ENCODE assay signal across 8 cellular contexts in genomic region chr21:33947451-33948095, GRCh38. TPM values are rescaled to one million over a fixed set of nuclear protein-coding genes. Genes with fewer than 3 reads are reported as not detected.
DNase-seq lines count a peak whose midpoint lies in the region; ATAC-seq lines count a peak whose summit lies in the region.

No MANE protein-coding gene starts in this region.

- H3K36me3 Mint-ChIP-seq in activated CD4-positive, alpha-beta memory T cell treated with anti-CD3 and anti-CD28 coated beads, Interleukin-2, amount 10 ng/mL, durations not matched to agents 7 days and 5 days (ENCODE audit: low read depth): peaks cover 61% of the 10 kb centered on the region
- H3K36me3 Mint-ChIP-seq in memory B cell: no peaks in the 10 kb centered on the region

- H3K27ac Mint-ChIP-seq in activated CD4-positive, alpha-beta memory T cell treated with anti-CD3 and anti-CD28 coated beads, Interleukin-2, amount 10 ng/mL, durations not matched to agents 7 days and 5 days: peak overlapping the region; percentile 99
- H3K27ac Mint-ChIP-seq in memory B cell: peak overlapping the region; percentile 97

- DNase-seq in 8988T (peak; percentile 40), NCI-H510A (lab: John Stamatoyannopoulos, UW) (peak; percentile 30), ecto neural progenitor cell (ENCODE audit: low spot score) (peak; percentile 75), memory B cell (ENCODE audit: low spot score in 2 of 2) (no peak)
- peak; percentile 87 for DNase-seq in activated CD4-positive, alpha-beta memory T cell treated with anti-CD3 and anti-CD28 coated beads, Interleukin-2, amount 10 ng/mL, durations not matched to agents 7 days and 5 days
- peak; percentile 44 for DNase-seq in stimulated activated CD8-positive, alpha-beta memory T cell treated with anti-CD3 and anti-CD28 coated beads, Interleukin-15, amount 100 ng/mL, for 24 hours (ENCODE audit: low read depth)

- H3K9me3 Mint-ChIP-seq in activated CD4-positive, alpha-beta memory T cell treated with anti-CD3 and anti-CD28 coated beads, Interleukin-2, amount 10 ng/mL, durations not matched to agents 7 days and 5 days: peaks cover 14% of the 10 kb centered on the region
- peaks cover 7% of the 10 kb centered on the region for H3K9me3 Mint-ChIP-seq in memory B cell

- peaks cover 77% of the 10 kb centered on the region for H3K4me1 Mint-ChIP-seq in activated CD4-positive, alpha-beta memory T cell treated with anti-CD3 and anti-CD28 coated beads, Interleukin-2, amount 10 ng/mL, durations not matched to agents 7 days and 5 days
- peaks cover 37% of the 10 kb centered on the region for H3K4me1 Mint-ChIP-seq in memory B cell

- peak overlapping the region; percentile 68 for H3K4me3 Mint-ChIP-seq in activated CD4-positive, alpha-beta memory T cell treated with anti-CD3 and anti-CD28 coated beads, Interleukin-2, amount 10 ng/mL, durations not matched to agents 7 days and 5 days
- H3K4me3 Mint-ChIP-seq in memory B cell: peak overlapping the region; percentile 66

- H3K27me3 Mint-ChIP-seq in activated CD4-positive, alpha-beta memory T cell treated with anti-CD3 and anti-CD28 coated beads, Interleukin-2, amount 10 ng/mL, durations not matched to agents 7 days and 5 days: no peaks in the 10 kb centered on the region
- no peaks in the 10 kb centered on the region for H3K27me3 Mint-ChIP-seq in memory B cell

- CTCF ChIA-PET in activated CD4-positive, alpha-beta memory T cell treated with anti-CD3 and anti-CD28 coated beads, Interleukin-2, amount 10 ng/mL, durations not matched to agents 7 days and 5 days (lab: Charles Lee): interaction anchor here (0.9 to 3.8 kb wide), 7 partner anchors 9 to 128 kb away, joined by 3 to 41 read pairs (median 20); no protein-coding TSS in a partner anchor

- POLR2A ChIA-PET in activated CD4-positive, alpha-beta memory T cell treated with anti-CD3 and anti-CD28 coated beads, Interleukin-2, amount 10 ng/mL, durations not matched to agents 7 days and 5 days (lab: Charles Lee): interaction anchor here (0.9 to 9.9 kb wide), 14 partner anchors 11 to 251 kb away, joined by 3 to 405 read pairs (median 12); partner anchors contain the start of genes MRPS6 and SLC5A3

- ATAC-seq in GM18858 (IDR thresholded peaks at IDR 0.05; ENCODE audit: unreplicated experiment) (peak; percentile 43), HG03103 (IDR thresholded peaks at IDR 0.05; ENCODE audit: low read depth, unreplicated experiment) (peak; percentile 46), memory B cell (ENCODE audit: low read depth) (peak; percentile 34)

RNA-seq across cellular contexts. Expression of gene ATP5PO, which starts 32.0 kb away (rescaled TPM):
- total RNA-seq in activated CD4-positive, alpha-beta memory T cell treated with anti-CD3 and anti-CD28 coated beads, Interleukin-2, amount 10 ng/mL, durations not matched to agents 7 days and 5 days: 100 to 1,000 TPM; 193 to 196 TPM

Comparison
In these comparisons a context has a peak if more than half of its experiments do, and no peak if none do; other contexts are left out.
1. DNase-seq: peak in 8988T (single experiment), NCI-H510A (single experiment), activated CD4-positive, alpha-beta memory T cell treated with anti-CD3 and anti-CD28 coated beads, Interleukin-2, amount 10 ng/mL, durations not matched to agents 7 days and 5 days (single experiment), ecto neural progenitor cell (single experiment) and stimulated activated CD8-positive, alpha-beta memory T cell treated with anti-CD3 and anti-CD28 coated beads, Interleukin-15, amount 100 ng/mL, for 24 hours (single experiment); none in memory B cell (0 of 2).
2. Peak in every context shown above with its lines, with median percentiles within 50 percentile points of each other: ATAC-seq.